In genomic region chr2:213119061-213119809, GRCh38 we compare ENCODE assay signal across 8 cellular contexts. TPM values are rescaled to one million over a fixed set of nuclear protein-coding genes. Genes with fewer than 3 reads are reported as not detected.
DNase-seq lines count a peak whose midpoint lies in the region; ATAC-seq and TF ChIP-seq lines count a peak whose summit lies in the region.

No MANE protein-coding gene starts in this region.

- H2AK5ac ChIP-seq in H9 (ENCODE audit: insufficient read length, low read length) = no peak overlapping the region

- H4K8ac ChIP-seq in H9 (replicated peaks; ENCODE audit: insufficient read length, low read depth, low read length) = no peak overlapping the region

- peak overlapping the region in 1 of 2 donors; percentile 35 for H3K27ac ChIP-seq in left lung
- H3K27ac ChIP-seq in H9 (ENCODE audit: insufficient read length, low read depth, low read length) = no peak overlapping the region

- H2BK20ac ChIP-seq in H9 (ENCODE audit: low read depth, low read length, poor library complexity, severe bottlenecking) = no peak overlapping the region

- no peaks in the 10 kb centered on the region for H3K36me3 Mint-ChIP-seq in activated CD4-positive, alpha-beta T cell treated with anti-CD3 and anti-CD28 coated beads, Interleukin-2, amount 10 ng/mL, durations not matched to agents 7 days and 5 days (ENCODE audit: low read depth)
- H3K36me3 Mint-ChIP-seq in endothelial cell (ENCODE audit: low read depth, unreplicated experiment) (no peaks in the 10 kb centered on the region), H9 (ENCODE audit: insufficient read depth in 1 of 3, low read depth in 3 of 3) (no peaks in the 10 kb centered on the region)

- H4K91ac ChIP-seq in H9 (ENCODE audit: insufficient read length, low read depth, low read length) = no peak overlapping the region

- H3K4me3 Mint-ChIP-seq in activated CD4-positive, alpha-beta T cell treated with anti-CD3 and anti-CD28 coated beads, Interleukin-2, amount 10 ng/mL, durations not matched to agents 7 days and 5 days = no peak overlapping the region
- H3K4me3 Mint-ChIP-seq in endothelial cell (ENCODE audit: unreplicated experiment) (no peak overlapping the region), H9 (no peak overlapping the region)

- H3K79me1 ChIP-seq in H9 (ENCODE audit: insufficient read depth, low read depth, low read length, poor library complexity, severe bottlenecking) = no peaks in the 10 kb centered on the region

- H2BK120ac ChIP-seq in H9 (ENCODE audit: low read depth, low read length, poor library complexity, severe bottlenecking) = no peak overlapping the region

- no peak overlapping the region for H3K9ac ChIP-seq in H9 (ENCODE audit: extremely low read depth, insufficient read length, low read length)

- H3K4me2 ChIP-seq in H9 (ENCODE audit: insufficient read depth, insufficient read length, low read length) = no peak overlapping the region

- peaks cover 34% of the 10 kb centered on the region for H3K4me1 Mint-ChIP-seq in activated CD4-positive, alpha-beta T cell treated with anti-CD3 and anti-CD28 coated beads, Interleukin-2, amount 10 ng/mL, durations not matched to agents 7 days and 5 days
- H3K4me1 Mint-ChIP-seq in endothelial cell (ENCODE audit: unreplicated experiment) = peaks cover 10% of the 10 kb centered on the region
- peaks cover 7 to 11% of the 10 kb centered on the region in 2 experiments for H3K4me1 Mint-ChIP-seq in H9

- H3K27me3 ChIP-seq in left lung (no peaks in the 10 kb centered on the region), H9 (ENCODE audit: insufficient read depth, low read length) (no peaks in the 10 kb centered on the region)

- peak; percentile 34 for DNase-seq in AG08395 (ENCODE audit: low spot score)
- DNase-seq in activated CD4-positive, alpha-beta T cell treated with anti-CD3 and anti-CD28 coated beads, Interleukin-2, amount 10 ng/mL, durations not matched to agents 7 days and 5 days = peak; percentile 22
- no peak for DNase-seq in left lung
- DNase-seq in endothelial cell (ENCODE audit: low spot score) = no peak
- DNase-seq in GM19238 (ENCODE audit: insufficient read length, low spot score) = no peak
- no peak for DNase-seq in H9

- no peak overlapping the region for H2AFZ ChIP-seq in H9 (ENCODE audit: low read length)

- H3K23ac ChIP-seq in H9 (ENCODE audit: insufficient read length, low read depth, low read length) = no peak overlapping the region

- POLR2A ChIA-PET in activated CD4-positive, alpha-beta T cell treated with anti-CD3 and anti-CD28 coated beads, Interleukin-2, amount 10 ng/mL, durations not matched to agents 7 days and 5 days (lab: Charles Lee) = no interaction called here

- no peak overlapping the region for H3K4me3 ChIP-seq in left lung

- H2BK15ac ChIP-seq in H9 (ENCODE audit: low read depth, low read length) = no peak overlapping the region

- WGBS in H9 (ENCODE audit: extremely low coverage, insufficient read length, low lambda C conversion rate) = no CpG with 5 or more reads among the region's 5 CpGs

- H2BK12ac ChIP-seq in H9 (ENCODE audit: insufficient read length, low read depth, low read length) = no peak overlapping the region

- H2BK5ac ChIP-seq in H9 (ENCODE audit: insufficient read length, low read length) = no peak overlapping the region

- no peaks in the 10 kb centered on the region for H4K20me1 ChIP-seq in H9 (ENCODE audit: control insufficient read depth, insufficient read depth, insufficient read length)

- intact Hi-C loops in left lung (cut with DNase I) = no loop called here

- H3K56ac ChIP-seq in H9 (ENCODE audit: insufficient read length, low read depth, low read length) = no peak overlapping the region

- TF ChIP-seq CTCF in left lung (IDR thresholded peaks at IDR 0.05) (no peak), endothelial cell (IDR thresholded peaks at IDR 0.05; ENCODE audit: unreplicated experiment) (no peak), H9 (conservative IDR thresholded peaks at IDR 0.05) (no peak)

- H3K79me2 ChIP-seq in H9 (ENCODE audit: insufficient read depth, low read length) = no peaks in the 10 kb centered on the region

- no peaks in the 10 kb centered on the region for H3K9me3 ChIP-seq in left lung
- no peaks in the 10 kb centered on the region for H3K9me3 ChIP-seq in H9 (ENCODE audit: control insufficient read depth, low read depth, low read length)

- no peaks in the 10 kb centered on the region for H3K36me3 ChIP-seq in left lung

- H3K4me1 ChIP-seq in left lung (peaks cover 0 to 13% of the 10 kb centered on the region in 2 donors), H9 (ENCODE audit: insufficient read depth, low read length) (no peaks in the 10 kb centered on the region; the same call in 1 of the 2 replicates)

- no peaks in the 10 kb centered on the region for H3K23me2 ChIP-seq in H9 (ENCODE audit: insufficient read length, low read depth, low read length, poor library complexity, severe bottlenecking)

- H3T11ph ChIP-seq in H9 (ENCODE audit: low read length) = no peak overlapping the region

- H3K14ac ChIP-seq in H9 (ENCODE audit: insufficient read depth, low read length) = no peak overlapping the region

- ATAC-seq in GM18909 (IDR thresholded peaks at IDR 0.05; ENCODE audit: poor library complexity, unreplicated experiment) (peak; percentile 82), HG03103 (IDR thresholded peaks at IDR 0.05; ENCODE audit: low read depth, unreplicated experiment) (peak; percentile 63), left lung (peak; percentile 62)

- H3K27me3 Mint-ChIP-seq in activated CD4-positive, alpha-beta T cell treated with anti-CD3 and anti-CD28 coated beads, Interleukin-2, amount 10 ng/mL, durations not matched to agents 7 days and 5 days = no peaks in the 10 kb centered on the region
- peaks cover 1% of the 10 kb centered on the region for H3K27me3 Mint-ChIP-seq in endothelial cell (ENCODE audit: unreplicated experiment)
- H3K27me3 Mint-ChIP-seq in H9 (ENCODE audit: low read depth) = no peaks in the 10 kb centered on the region

- CTCF ChIA-PET in activated CD4-positive, alpha-beta T cell treated with anti-CD3 and anti-CD28 coated beads, Interleukin-2, amount 10 ng/mL, durations not matched to agents 7 days and 5 days (lab: Charles Lee) = interaction anchor here (0.6 kb wide), 1 partner anchor 1287 kb away, joined by 4 read pairs; no protein-coding TSS in a partner anchor

- H3K4ac ChIP-seq in H9 (ENCODE audit: low read depth, low read length) = no peak overlapping the region

- H3K9me3 Mint-ChIP-seq in activated CD4-positive, alpha-beta T cell treated with anti-CD3 and anti-CD28 coated beads, Interleukin-2, amount 10 ng/mL, durations not matched to agents 7 days and 5 days = no peaks in the 10 kb centered on the region
- H3K9me3 Mint-ChIP-seq in endothelial cell (ENCODE audit: unreplicated experiment) (no peaks in the 10 kb centered on the region), H9 (no peaks in the 10 kb centered on the region)

- peak overlapping the region; percentile 60 for H3K27ac Mint-ChIP-seq in activated CD4-positive, alpha-beta T cell treated with anti-CD3 and anti-CD28 coated beads, Interleukin-2, amount 10 ng/mL, durations not matched to agents 7 days and 5 days
- no peak overlapping the region for H3K27ac Mint-ChIP-seq in endothelial cell (ENCODE audit: unreplicated experiment)
- 0 out of 7 replicates have a peak overlapping the region, but pooled peaks of 1 of the 3 experiments have one; percentile 27 for H3K27ac Mint-ChIP-seq in H9

- no peak overlapping the region for H3K18ac ChIP-seq in H9 (ENCODE audit: insufficient read length, low read depth, low read length)

- H4K5ac ChIP-seq in H9 (ENCODE audit: insufficient read length, low read depth, low read length) = no peak overlapping the region

RNA-seq across cellular contexts. Expression of gene IKZF2, which starts 32.2 kb away (rescaled TPM):
- total RNA-seq in activated CD4-positive, alpha-beta T cell treated with anti-CD3 and anti-CD28 coated beads, Interleukin-2, amount 10 ng/mL, durations not matched to agents 7 days and 5 days = 1 to 10 TPM; 5.1 TPM
- total RNA-seq in left lung = 10 to 100 TPM; 11.2 to 11.6 TPM
- total RNA-seq in endothelial cell (ENCODE audit: unreplicated experiment) = 4.0 TPM
- total RNA-seq in H9 (2021) = 1.9 and 3.0 TPM in 2 replicates

Comparison
In these comparisons a context has a peak if more than half of its experiments do, and no peak if none do; other contexts are left out.
1. DNase-seq: peak in AG08395 (single experiment) and activated CD4-positive, alpha-beta T cell treated with anti-CD3 and anti-CD28 coated beads, Interleukin-2, amount 10 ng/mL, durations not matched to agents 7 days and 5 days (single experiment); none in left lung (0 of 2), endothelial cell (single experiment), GM19238 (single experiment) and H9 (single experiment).
2. Peak in every context shown above with its lines, with median percentiles within 50 percentile points of each other: ATAC-seq.